Comparison of ENCODE assay signal across 1 cellular context in genomic region chr4:95869961-95870500, GRCh38.
TF ChIP-seq lines count a peak whose summit lies in the region.

No MANE protein-coding gene starts in this region.

TF ChIP-seq in WTC11, 78 proteins besides CTCF, POLR2A, EP300 and RAD21 (continued from another document):
- TF ChIP-seq ZNF512 (CRISPR knock-in tag; IDR thresholded peaks at IDR 0.05; ENCODE audit: borderline replicate concordance) (no peak), NFATC4 (CRISPR knock-in tag; IDR thresholded peaks at IDR 0.05) (no peak), OVOL2 (CRISPR knock-in tag; IDR thresholded peaks at IDR 0.05; ENCODE audit: borderline replicate concordance) (no peak), ELF4 (CRISPR knock-in tag; IDR thresholded peaks at IDR 0.05; ENCODE audit: low read depth) (no peak), KAT7 (CRISPR knock-in tag; IDR thresholded peaks at IDR 0.05; ENCODE audit: borderline replicate concordance) (no peak), FOXK1 (CRISPR knock-in tag; IDR thresholded peaks at IDR 0.05) (no peak), SOX15 (CRISPR knock-in tag; IDR thresholded peaks at IDR 0.05) (no peak), ZBTB21 (CRISPR knock-in tag; IDR thresholded peaks at IDR 0.05; ENCODE audit: borderline replicate concordance) (no peak)
